In genomic region chr1:5488448-5488847, GRCh38 we compare ENCODE assay signal across 25 cellular contexts.
"Had no signal": no experiment of that assay in that cellular context is flagged by ENCODE, and none has a peak within 500 bp of the region (broad histone marks: within the 10 kb centered on the region; RNA-seq: fewer than 3 reads in every experiment).

No MANE protein-coding gene starts in this region.

- DNase-seq: colonic mucosa; cortex of kidney; dermis blood vessel endothelial cell; dorsolateral prefrontal cortex; effector CD4-positive, alpha-beta T cell; effector CD8-positive, alpha-beta T cell; effector memory CD4-positive, alpha-beta T cell; effector memory CD8-positive, alpha-beta T cell; endodermal cell; erythroblast; esophagus squamous epithelium; foreskin fibroblast; foreskin keratinocyte; foreskin melanocyte; gastrocnemius medialis; glutamatergic neuron; head of caudate nucleus; heart left ventricle; heart right ventricle had no signal

- H3K9me3 Mint-ChIP-seq: dendritic cell treated with granulocyte-macrophage colony-stimulating factor and Interleukin-4, amounts not matched to agents 40 ng/mL and 50 ng/mL, for 4 days; effector memory CD8-positive, alpha-beta T cell; endodermal cell had no signal

- ATAC-seq: effector memory CD8-positive, alpha-beta T cell; esophagus mucosa; foreskin keratinocyte; gastrocnemius medialis; gastroesophageal sphincter; heart left ventricle; heart right ventricle had no signal

- H3K4me1 Mint-ChIP-seq: endodermal cell had no signal

- H3K9me3 ChIP-seq: colonic mucosa, esophagus muscularis mucosa, esophagus squamous epithelium, gastrocnemius medialis, gastroesophageal sphincter, heart left ventricle, heart right ventricle had no signal

- H3K36me3 ChIP-seq: colonic mucosa, esophagus muscularis mucosa, esophagus squamous epithelium, gastrocnemius medialis, gastroesophageal sphincter, heart left ventricle, heart right ventricle had no signal

- H3K4me3 ChIP-seq: colonic mucosa, coronary artery, dorsolateral prefrontal cortex, esophagus muscularis mucosa, esophagus squamous epithelium, gastrocnemius medialis, gastroesophageal sphincter, heart left ventricle, heart right ventricle had no signal

- H3K27me3 Mint-ChIP-seq: dendritic cell treated with granulocyte-macrophage colony-stimulating factor and Interleukin-4, amounts not matched to agents 40 ng/mL and 50 ng/mL, for 4 days had no signal

- H3K27ac Mint-ChIP-seq: dendritic cell treated with granulocyte-macrophage colony-stimulating factor and Interleukin-4, amounts not matched to agents 40 ng/mL and 50 ng/mL, for 4 days; effector memory CD8-positive, alpha-beta T cell; endodermal cell had no signal

- H3K4me3 Mint-ChIP-seq: dendritic cell treated with granulocyte-macrophage colony-stimulating factor and Interleukin-4, amounts not matched to agents 40 ng/mL and 50 ng/mL, for 4 days; effector memory CD8-positive, alpha-beta T cell; endodermal cell had no signal

- H3K27ac ChIP-seq: colonic mucosa, coronary artery, dorsolateral prefrontal cortex, epithelial cell of prostate, esophagus muscularis mucosa, esophagus squamous epithelium, foreskin keratinocyte, gastrocnemius medialis, gastroesophageal sphincter, heart left ventricle, heart right ventricle had no signal

- H3K27me3 ChIP-seq: colonic mucosa had no signal

- H3K4me1 ChIP-seq: colonic mucosa, foreskin keratinocyte, gastrocnemius medialis, heart left ventricle, heart right ventricle had no signal
